In genomic region chr5:157529002-157529401, GRCh38 we compare ENCODE assay signal across 16 cellular contexts.
"Had no signal": no experiment of that assay in that cellular context is flagged by ENCODE, and none has a peak within 500 bp of the region (broad histone marks: within the 10 kb centered on the region; RNA-seq: fewer than 3 reads in every experiment).

No MANE protein-coding gene starts in this region.

- ATAC-seq: esophagus mucosa had no signal

- H3K4me1 Mint-ChIP-seq: activated naive CD4-positive, alpha-beta T cell treated with anti-CD3 and anti-CD28 coated beads, Interleukin-2, amount 50 U/mL, for 24 hours had no signal

- H3K9me3 ChIP-seq: adrenal gland, ovary, tibial artery, uterus had no signal

- DNase-seq: activated CD4-positive, alpha-beta T cell treated with anti-CD3 and anti-CD28 coated beads, Interleukin-2, amount 50 U/mL, for 1 hour; activated CD4-positive, CD25-positive, alpha-beta regulatory T cell; activated effector memory CD4-positive, alpha-beta T cell treated with Interleukin-2 at 50 U/mL for 16 hours; activated T-cell treated with anti-CD3 and anti-CD28 coated beads, Interleukin-2, amount 50 U/mL, for 1 hour; adrenal gland; hypothalamus; ovary; stimulated activated CD4-positive, alpha-beta T cell treated with anti-CD3 and anti-CD28 coated beads, Interleukin-12 subunit alpha, Interleukin-12 subunit beta, amount 100 ng/mL, for 4 hours; stimulated activated CD4-positive, alpha-beta T cell treated with anti-CD3 and anti-CD28 coated beads, Interleukin-2, amount 100 ng/mL, for 24 hours had no signal

- H3K4me2 ChIP-seq: neural progenitor cell had no signal

- H3K9ac ChIP-seq: neural progenitor cell had no signal

- H3K27me3 ChIP-seq: adrenal gland, neural progenitor cell, ovary, tibial artery, uterus had no signal

- H3K4me1 ChIP-seq: uterus had no signal

- H3K27ac ChIP-seq: neural progenitor cell, ovary, tibial artery had no signal

- H3K27me3 Mint-ChIP-seq: activated naive CD4-positive, alpha-beta T cell treated with anti-CD3 and anti-CD28 coated beads, Interleukin-2, amount 50 U/mL, for 24 hours had no signal

- H3K4me3 ChIP-seq: adrenal gland, neural progenitor cell, ovary, tibial artery, uterus had no signal

- H3K36me3 Mint-ChIP-seq: activated naive CD4-positive, alpha-beta T cell treated with anti-CD3 and anti-CD28 coated beads, Interleukin-2, amount 50 U/mL, for 24 hours had no signal

- H3K4me3 Mint-ChIP-seq: activated naive CD4-positive, alpha-beta T cell treated with anti-CD3 and anti-CD28 coated beads, Interleukin-2, amount 50 U/mL, for 24 hours; neural progenitor cell; T-helper 2 cell treated with Interferon-gamma antibody and Interleukin-4, amounts not matched to agents 5 μg/mL and 100 μg/mL, for 36 hours had no signal

- H3K27ac Mint-ChIP-seq: activated naive CD4-positive, alpha-beta T cell treated with anti-CD3 and anti-CD28 coated beads, Interleukin-2, amount 50 U/mL, for 24 hours; neural progenitor cell had no signal

- FAIRE-seq: endometrium had no signal

- H3K36me3 ChIP-seq: adrenal gland, neural progenitor cell, ovary, uterus had no signal
